In genomic region chr20:16393836-16394235, GRCh38 we compare ENCODE assay signal across 14 cellular contexts.
DNase-seq lines count a peak whose midpoint lies in the region; ATAC-seq, FAIRE-seq and TF ChIP-seq lines count a peak whose summit lies in the region.
"Had no signal": no experiment of that assay in that cellular context is flagged by ENCODE, and none has a peak within 500 bp of the region (broad histone marks: within the 10 kb centered on the region; RNA-seq: fewer than 3 reads in every experiment).

No MANE protein-coding gene starts in this region.

- peak; percentile 32 for FAIRE-seq in A549 (lab: Jason Lieb, UNC)
- peak; percentile 50 for FAIRE-seq in bronchial epithelial cell (lab: Jason Lieb, UNC)
- no peak for FAIRE-seq in pancreas (lab: Jason Lieb, UNC)
- FAIRE-seq: GM12878, GM18507 had no signal

- no peak for TF ChIP-seq EP300 in A549 (IDR thresholded peaks at IDR 0.05)

- H3K4me2 ChIP-seq in A549: no peak overlapping the region
- H3K4me2 ChIP-seq: GM23338 had no signal

- CTCF ChIA-PET in A549 (lab: Yijun Ruan, JAX): interaction anchor here (0.6 kb wide), 1 partner anchor 73 kb away, joined by 3 read pairs; no protein-coding TSS in a partner anchor

- H3K27me3 ChIP-seq in bronchial epithelial cell (ENCODE audit: control insufficient read depth, insufficient read depth, low read length) (no peaks in the 10 kb centered on the region), pancreas (no peaks in the 10 kb centered on the region)

- TF ChIP-seq RAD21 in A549 (conservative IDR thresholded peaks at IDR 0.05 in 1 of 2, IDR thresholded peaks at IDR 0.05 in 1 of 2): no peak

- H3K27ac ChIP-seq in A549 (no peak overlapping the region), pancreas (no peak overlapping the region)

- no peak for TF ChIP-seq POLR2A in A549 (IDR thresholded peaks at IDR 0.05; ENCODE audit: low read length)

- intact Hi-C loops in pancreas (cut with DNase I): no loop called here

- H3K4me1 ChIP-seq in A549 (no peaks in the 10 kb centered on the region), pancreas (peaks cover 0 to 5% (median 0%) of the 10 kb centered on the region in 3 donors)

- no peak for TF ChIP-seq CTCF in A549 (IDR thresholded peaks at IDR 0.05)
- TF ChIP-seq CTCF in bronchial epithelial cell (IDR thresholded peaks at IDR 0.05; ENCODE audit: insufficient read depth, low read length, severe bottlenecking): no peak
- TF ChIP-seq CTCF in pancreas (IDR thresholded peaks at IDR 0.05): no peak

- DNase-seq in A549 (ENCODE audit: low read depth in 1 of 2, low spot score in 1 of 2) (no peak), bronchial epithelial cell (ENCODE audit: low read depth) (no peak), kidney glomerular epithelial cell (lab: John Stamatoyannopoulos, UW) (peak; percentile 27), pancreas (no peak), NCI-H2081 (lab: John Stamatoyannopoulos, UW) (no peak), 8988T (no peak)
- DNase-seq in stimulated activated CD4-positive, alpha-beta T cell treated with anti-CD3 and anti-CD28 coated beads, Interleukin-4, amount 100 ng/mL, for 1 hour: no peak
- DNase-seq: C1 segment of cervical spinal cord; CD4-positive, alpha-beta T cell; DMS79; H7 had no signal

- H3K4me3 ChIP-seq in A549 (no peak overlapping the region), bronchial epithelial cell (ENCODE audit: low read depth, low read length) (no peak overlapping the region), pancreas (no peak overlapping the region)
- H3K4me3 ChIP-seq: GM12878, GM23338 had no signal

- POLR2A ChIA-PET in A549 (lab: Yijun Ruan, JAX): no interaction called here

- WGBS in A549 (ENCODE audit: missing lambda C conversion rate): 93% methylated on average over 3 of the region's 3 CpGs
- 50 to 54% methylated on average over 3 of the region's 3 CpGs for WGBS in pancreas, 2 donors

- H3K36me3 ChIP-seq in bronchial epithelial cell (ENCODE audit: control insufficient read depth, insufficient read depth, low read length) (peaks cover 8% of the 10 kb centered on the region), pancreas (no peaks in the 10 kb centered on the region)

- no peaks in the 10 kb centered on the region for H3K9me3 ChIP-seq in A549
- H3K9me3 ChIP-seq in pancreas: no peaks in the 10 kb centered on the region

- ATAC-seq in A549 (no peak), pancreas (peak in 3 of 4 donors; percentile 24 to 54 (median 31))
- ATAC-seq: GM12878, GM23338 had no signal

TF ChIP-seq in A549, 52 proteins besides CTCF, POLR2A, EP300 and RAD21:
- TF ChIP-seq CBX8 (IDR thresholded peaks at IDR 0.05) (no peak), PHF8 (IDR thresholded peaks at IDR 0.05; ENCODE audit: borderline replicate concordance, low read depth) (no peak), NPAS2 (CRISPR knock-in tag; IDR thresholded peaks at IDR 0.05; ENCODE audit: borderline replicate concordance) (no peak), RNF2 (IDR thresholded peaks at IDR 0.05; ENCODE audit: borderline replicate concordance, low read depth) (no peak), MAZ (IDR thresholded peaks at IDR 0.05; ENCODE audit: borderline replicate concordance, low read depth, low read length) (no peak), HOXB13 (CRISPR knock-in tag; IDR thresholded peaks at IDR 0.05; ENCODE audit: low read depth) (no peak), FOSL2 (IDR thresholded peaks at IDR 0.05) (no peak), FOSL2 (CRISPR knock-in tag; IDR thresholded peaks at IDR 0.05) (no peak), RARB (CRISPR knock-in tag; IDR thresholded peaks at IDR 0.05) (no peak), BHLHE40 (IDR thresholded peaks at IDR 0.05; ENCODE audit: low read depth, low read length) (no peak), BCL3 (IDR thresholded peaks at IDR 0.05) (no peak)
- TF ChIP-seq, protein P1, sequence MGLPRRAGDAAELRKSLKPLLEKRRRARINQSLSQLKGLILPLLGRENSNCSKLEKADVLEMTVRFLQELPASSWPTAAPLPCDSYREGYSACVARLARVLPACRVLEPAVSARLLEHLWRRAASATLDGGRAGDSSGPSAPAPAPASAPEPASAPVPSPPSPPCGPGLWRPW (IDR thresholded peaks at IDR 0.05): no peak
- TF ChIP-seq, protein P2, sequence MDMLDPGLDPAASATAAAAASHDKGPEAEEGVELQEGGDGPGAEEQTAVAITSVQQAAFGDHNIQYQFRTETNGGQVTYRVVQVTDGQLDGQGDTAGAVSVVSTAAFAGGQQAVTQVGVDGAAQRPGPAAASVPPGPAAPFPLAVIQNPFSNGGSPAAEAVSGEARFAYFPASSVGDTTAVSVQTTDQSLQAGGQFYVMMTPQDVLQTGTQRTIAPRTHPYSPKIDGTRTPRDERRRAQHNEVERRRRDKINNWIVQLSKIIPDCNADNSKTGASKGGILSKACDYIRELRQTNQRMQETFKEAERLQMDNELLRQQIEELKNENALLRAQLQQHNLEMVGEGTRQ (IDR thresholded peaks at IDR 0.05): no peak

Comparison
In these comparisons a context has a peak if more than half of its experiments do, and no peak if none do; other contexts are left out.
1. ATAC-seq: peak in pancreas (3 of 4); none in A549 (0 of 2).